Comparison of ENCODE assay signal across 36 cellular contexts in genomic region chr6:92550501-92550900, GRCh38.
"Had no signal": no experiment of that assay in that cellular context is flagged by ENCODE, and none has a peak within 500 bp of the region (broad histone marks: within the 10 kb centered on the region; RNA-seq: fewer than 3 reads in every experiment).

No MANE protein-coding gene starts in this region.

- ATAC-seq: activated CD4-positive, alpha-beta T cell treated with anti-CD3 and anti-CD28 coated beads for 36 hours; activated CD4-positive, CD25-positive, alpha-beta regulatory T cell treated with anti-CD3 and anti-CD28 coated beads, Interleukin-2, amount 50 U/mL, for 24 hours; activated CD8-positive, alpha-beta memory T cell treated with anti-CD3 and anti-CD28 coated beads, Interleukin-2, amount 10 ng/mL, durations not matched to agents 7 days and 5 days; activated CD8-positive, alpha-beta T cell treated with anti-CD3 and anti-CD28 coated beads, Interleukin-2, amount 10 ng/mL, durations not matched to agents 7 days and 5 days; activated naive CD8-positive, alpha-beta T cell treated with anti-CD3 and anti-CD28 coated beads, Interleukin-2, amount 50 U/mL, for 24 hours; WTC11 had no signal

- H3K27ac Mint-ChIP-seq: activated CD4-positive, alpha-beta memory T cell treated with anti-CD3 and anti-CD28 coated beads, Interleukin-2, amount 10 ng/mL, durations not matched to agents 7 days and 5 days; activated CD4-positive, alpha-beta T cell treated with anti-CD3 and anti-CD28 coated beads for 36 hours; activated CD4-positive, alpha-beta T cell treated with anti-CD3 and anti-CD28 coated beads, Interleukin-2, amount 10 ng/mL, durations not matched to agents 7 days and 5 days; activated CD8-positive, alpha-beta memory T cell treated with anti-CD3 and anti-CD28 coated beads, Interleukin-2, amount 10 ng/mL, durations not matched to agents 7 days and 5 days; activated CD8-positive, alpha-beta T cell treated with anti-CD3 and anti-CD28 coated beads, Interleukin-2, amount 10 ng/mL, durations not matched to agents 7 days and 5 days; activated naive CD4-positive, alpha-beta T cell treated with anti-CD3 and anti-CD28 coated beads, Interleukin-2, amount 10 ng/mL, durations not matched to agents 7 days and 5 days; activated naive CD4-positive, alpha-beta T cell treated with anti-CD3 and anti-CD28 coated beads, Interleukin-2, amount 50 U/mL, for 24 hours; activated naive CD8-positive, alpha-beta T cell; activated naive CD8-positive, alpha-beta T cell treated with anti-CD3 and anti-CD28 coated beads, Interleukin-2, amount 10 ng/mL, durations not matched to agents 7 days and 5 days; activated naive CD8-positive, alpha-beta T cell treated with anti-CD3 and anti-CD28 coated beads, Interleukin-2, amount 50 U/mL, for 24 hours; activated T-cell treated with anti-CD3 and anti-CD28 coated beads, Interleukin-2, amount 50 U/mL, for 24 hours; activated T-helper 2 cell treated with anti-CD3 and anti-CD28 coated beads, Interferon-gamma antibody, Interleukin-2, Interleukin-4, amounts not matched to agents 10 μg/mL and 5 μg/mL and 100 μg/mL, durations not matched to agents 14 hours and 24 hours and 36 hours; brain; T-helper 1 cell treated with Interleukin-12 subunit alpha and Interleukin-12 subunit beta and Interleukin-4 antibody, amounts not matched to agents 30 μg/mL and 1 μg/mL, for 36 hours; T-helper 2 cell treated with Interferon-gamma antibody and Interleukin-4, amounts not matched to agents 5 μg/mL and 100 μg/mL, for 36 hours; WTC11 had no signal

- H3K4me1 Mint-ChIP-seq: activated CD4-positive, alpha-beta memory T cell treated with anti-CD3 and anti-CD28 coated beads, Interleukin-2, amount 10 ng/mL, durations not matched to agents 7 days and 5 days; activated CD4-positive, alpha-beta T cell treated with anti-CD3 and anti-CD28 coated beads for 36 hours; activated CD4-positive, alpha-beta T cell treated with anti-CD3 and anti-CD28 coated beads, Interleukin-2, amount 10 ng/mL, durations not matched to agents 7 days and 5 days; activated CD8-positive, alpha-beta memory T cell treated with anti-CD3 and anti-CD28 coated beads, Interleukin-2, amount 10 ng/mL, durations not matched to agents 7 days and 5 days; activated naive CD4-positive, alpha-beta T cell treated with anti-CD3 and anti-CD28 coated beads, Interleukin-2, amount 10 ng/mL, durations not matched to agents 7 days and 5 days; activated naive CD4-positive, alpha-beta T cell treated with anti-CD3 and anti-CD28 coated beads, Interleukin-2, amount 50 U/mL, for 24 hours; activated naive CD8-positive, alpha-beta T cell treated with anti-CD3 and anti-CD28 coated beads, Interleukin-2, amount 10 ng/mL, durations not matched to agents 7 days and 5 days; activated naive CD8-positive, alpha-beta T cell treated with anti-CD3 and anti-CD28 coated beads, Interleukin-2, amount 50 U/mL, for 24 hours; brain; central memory CD8-positive, alpha-beta T cell had no signal

- H3K9me3 Mint-ChIP-seq: activated CD4-positive, alpha-beta memory T cell treated with anti-CD3 and anti-CD28 coated beads, Interleukin-2, amount 10 ng/mL, durations not matched to agents 7 days and 5 days had no signal

- H3K4me3 Mint-ChIP-seq: activated CD4-positive, alpha-beta memory T cell treated with anti-CD3 and anti-CD28 coated beads, Interleukin-2, amount 10 ng/mL, durations not matched to agents 7 days and 5 days; activated CD4-positive, alpha-beta T cell treated with anti-CD3 and anti-CD28 coated beads for 36 hours; activated CD4-positive, alpha-beta T cell treated with anti-CD3 and anti-CD28 coated beads, Interleukin-2, amount 10 ng/mL, durations not matched to agents 7 days and 5 days; activated CD8-positive, alpha-beta memory T cell treated with anti-CD3 and anti-CD28 coated beads, Interleukin-2, amount 10 ng/mL, durations not matched to agents 7 days and 5 days; activated CD8-positive, alpha-beta T cell treated with anti-CD3 and anti-CD28 coated beads, Interleukin-2, amount 10 ng/mL, durations not matched to agents 7 days and 5 days; activated naive CD4-positive, alpha-beta T cell treated with anti-CD3 and anti-CD28 coated beads, Interleukin-2, amount 10 ng/mL, durations not matched to agents 7 days and 5 days; activated naive CD4-positive, alpha-beta T cell treated with anti-CD3 and anti-CD28 coated beads, Interleukin-2, amount 50 U/mL, for 24 hours; activated naive CD8-positive, alpha-beta T cell; activated naive CD8-positive, alpha-beta T cell treated with anti-CD3 and anti-CD28 coated beads, Interleukin-2, amount 10 ng/mL, durations not matched to agents 7 days and 5 days; activated naive CD8-positive, alpha-beta T cell treated with anti-CD3 and anti-CD28 coated beads, Interleukin-2, amount 50 U/mL, for 24 hours; activated T-cell treated with anti-CD3 and anti-CD28 coated beads, Interleukin-2, amount 50 U/mL, for 24 hours; brain; central memory CD8-positive, alpha-beta T cell; T-helper 1 cell treated with Interleukin-12 subunit alpha and Interleukin-12 subunit beta and Interleukin-4 antibody, amounts not matched to agents 30 μg/mL and 1 μg/mL, for 36 hours; T-helper 2 cell treated with Interferon-gamma antibody and Interleukin-4, amounts not matched to agents 5 μg/mL and 100 μg/mL, for 36 hours; WTC11 had no signal

- H3K27me3 Mint-ChIP-seq: activated CD4-positive, alpha-beta memory T cell treated with anti-CD3 and anti-CD28 coated beads, Interleukin-2, amount 10 ng/mL, durations not matched to agents 7 days and 5 days; activated CD4-positive, alpha-beta T cell treated with anti-CD3 and anti-CD28 coated beads for 36 hours; activated CD4-positive, alpha-beta T cell treated with anti-CD3 and anti-CD28 coated beads, Interleukin-2, amount 10 ng/mL, durations not matched to agents 7 days and 5 days; activated CD8-positive, alpha-beta memory T cell treated with anti-CD3 and anti-CD28 coated beads, Interleukin-2, amount 10 ng/mL, durations not matched to agents 7 days and 5 days; activated naive CD4-positive, alpha-beta T cell treated with anti-CD3 and anti-CD28 coated beads, Interleukin-2, amount 10 ng/mL, durations not matched to agents 7 days and 5 days; activated naive CD4-positive, alpha-beta T cell treated with anti-CD3 and anti-CD28 coated beads, Interleukin-2, amount 50 U/mL, for 24 hours; activated naive CD8-positive, alpha-beta T cell; activated naive CD8-positive, alpha-beta T cell treated with anti-CD3 and anti-CD28 coated beads, Interleukin-2, amount 10 ng/mL, durations not matched to agents 7 days and 5 days; activated naive CD8-positive, alpha-beta T cell treated with anti-CD3 and anti-CD28 coated beads, Interleukin-2, amount 50 U/mL, for 24 hours; activated T-cell treated with anti-CD3 and anti-CD28 coated beads, Interleukin-2, amount 50 U/mL, for 24 hours; central memory CD8-positive, alpha-beta T cell had no signal

- FAIRE-seq: bronchial epithelial cell had no signal

- DNase-seq: activated CD4-positive, alpha-beta memory T cell treated with anti-CD3 and anti-CD28 coated beads, Interleukin-2, amount 10 ng/mL, durations not matched to agents 7 days and 5 days; activated CD4-positive, alpha-beta T cell treated with anti-CD3 and anti-CD28 coated beads for 1 hour; activated CD4-positive, alpha-beta T cell treated with anti-CD3 and anti-CD28 coated beads for 36 hours; activated CD4-positive, alpha-beta T cell treated with anti-CD3 and anti-CD28 coated beads for 48 hours; activated CD4-positive, alpha-beta T cell treated with anti-CD3 and anti-CD28 coated beads, Interleukin-2, amount 10 ng/mL, durations not matched to agents 7 days and 5 days; activated CD4-positive, alpha-beta T cell treated with anti-CD3 and anti-CD28 coated beads, Interleukin-2, amount 50 U/mL, for 48 hours; activated CD4-positive, CD25-positive, alpha-beta regulatory T cell; activated CD8-positive, alpha-beta memory T cell treated with anti-CD3 and anti-CD28 coated beads for 24 hours; activated CD8-positive, alpha-beta memory T cell treated with anti-CD3 and anti-CD28 coated beads, Interleukin-2, amount 10 ng/mL, durations not matched to agents 7 days and 5 days; activated CD8-positive, alpha-beta memory T cell treated with anti-CD3 and anti-CD28 coated beads, Interleukin-2, amount 50 U/mL, for 48 hours; activated CD8-positive, alpha-beta T cell treated with anti-CD3 and anti-CD28 coated beads, Interleukin-2, amount 10 ng/mL, durations not matched to agents 7 days and 5 days; activated effector memory CD4-positive, alpha-beta T cell treated with Interleukin-2 at 50 U/mL for 16 hours; activated gamma-delta T cell; activated naive CD4-positive, alpha-beta T cell treated with anti-CD3 and anti-CD28 coated beads, Interleukin-2, amount 10 ng/mL, durations not matched to agents 7 days and 5 days; activated naive CD4-positive, alpha-beta T cell treated with Interleukin-2 at 50 U/mL for 16 hours; activated naive CD8-positive, alpha-beta T cell treated with anti-CD3 and anti-CD28 coated beads, Interleukin-2, amount 10 ng/mL, durations not matched to agents 7 days and 5 days; activated naive CD8-positive, alpha-beta T cell treated with anti-CD3 and anti-CD28 coated beads, Interleukin-2, amount 50 U/mL, for 24 hours; activated T-cell treated with anti-CD3 and anti-CD28 coated beads, Interleukin-2, amount 50 U/mL, for 24 hours; activated T-cell treated with anti-CD3 and anti-CD28 coated beads, Interleukin-2, amount 50 U/mL, for 48 hours; amygdala; anterior cingulate cortex; caudate nucleus; T-helper 1 cell; T-helper 2 cell; T-helper 9 cell; WERI-Rb-1 had no signal

- H3K36me3 Mint-ChIP-seq: activated CD8-positive, alpha-beta memory T cell treated with anti-CD3 and anti-CD28 coated beads, Interleukin-2, amount 10 ng/mL, durations not matched to agents 7 days and 5 days; activated naive CD4-positive, alpha-beta T cell treated with anti-CD3 and anti-CD28 coated beads, Interleukin-2, amount 10 ng/mL, durations not matched to agents 7 days and 5 days; activated naive CD4-positive, alpha-beta T cell treated with anti-CD3 and anti-CD28 coated beads, Interleukin-2, amount 50 U/mL, for 24 hours; activated naive CD8-positive, alpha-beta T cell; activated naive CD8-positive, alpha-beta T cell treated with anti-CD3 and anti-CD28 coated beads, Interleukin-2, amount 10 ng/mL, durations not matched to agents 7 days and 5 days; brain; WTC11 had no signal
